8 cellular contexts compared by ENCODE assay signal in genomic region chr12:42325776-42326465, GRCh38. TPM values are rescaled to one million over a fixed set of nuclear protein-coding genes. Genes with fewer than 3 reads are reported as not detected.
DNase-seq lines count a peak whose midpoint lies in the region; ATAC-seq, FAIRE-seq and TF ChIP-seq lines count a peak whose summit lies in the region.

A gene with protein sequence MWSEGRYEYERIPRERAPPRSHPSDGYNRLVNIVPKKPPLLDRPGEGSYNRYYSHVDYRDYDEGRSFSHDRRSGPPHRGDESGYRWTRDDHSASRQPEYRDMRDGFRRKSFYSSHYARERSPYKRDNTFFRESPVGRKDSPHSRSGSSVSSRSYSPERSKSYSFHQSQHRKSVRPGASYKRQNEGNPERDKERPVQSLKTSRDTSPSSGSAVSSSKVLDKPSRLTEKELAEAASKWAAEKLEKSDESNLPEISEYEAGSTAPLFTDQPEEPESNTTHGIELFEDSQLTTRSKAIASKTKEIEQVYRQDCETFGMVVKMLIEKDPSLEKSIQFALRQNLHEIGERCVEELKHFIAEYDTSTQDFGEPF (plus strand): TSS chr12:42326167. CDS start chr12:42335903, 9,736 bp downstream.
Gene ZCRB1, minus strand, starts transcription at chr12:42326094. Its CDS starts 1,992 bp downstream, at chr12:42324102.

- H3K79me2 ChIP-seq in keratinocyte (ENCODE audit: control insufficient read depth, insufficient read depth, low read length), result peaks cover 57% of the 10 kb centered on the region

- H3K27me3 ChIP-seq in keratinocyte (ENCODE audit: control insufficient read depth, extremely low read depth, insufficient read depth, low read length), result no peaks in the 10 kb centered on the region

- FAIRE-seq in keratinocyte (lab: Jason Lieb, UNC), result no peak

- peak within 1 kb of the TSS; percentile 96 for H3K4me2 ChIP-seq in keratinocyte (ENCODE audit: control insufficient read depth, extremely low read depth, insufficient read depth, low read depth, low read length)

- H3K4me1 ChIP-seq in keratinocyte (ENCODE audit: control insufficient read depth, extremely low read depth, insufficient read depth, low read length), result peaks cover 27% of the 10 kb centered on the region

- dilution Hi-C loops in keratinocyte (cut with MboI; ENCODE audit: extremely low pct_ligation_motif_present, low sequenced_read_pairs), result no loop called here

- no peaks in the 10 kb centered on the region for H4K20me1 ChIP-seq in keratinocyte (ENCODE audit: control insufficient read depth, extremely low read depth, insufficient read depth, low read length)

- no peak for TF ChIP-seq CTCF in keratinocyte (optimal IDR thresholded peaks at IDR 0.05 in 1 of 3, IDR thresholded peaks at IDR 0.05 in 1 of 3, conservative IDR thresholded peaks at IDR 0.05 in 1 of 3; ENCODE audit: extremely low read depth in 1 of 3, insufficient read depth in 2 of 3, low read length in 3 of 3)

- H3K36me3 ChIP-seq in keratinocyte (ENCODE audit: control insufficient read depth in 2 of 2, extremely low read depth in 1 of 2, insufficient read depth in 2 of 2, low read length in 2 of 2), result peaks cover 0 to 5% of the 10 kb centered on the region in 2 experiments

- peak within 1 kb of the TSS; percentile 80 for H2AFZ ChIP-seq in keratinocyte (ENCODE audit: control insufficient read depth, low read length)

- DNase-seq in AG08395 (ENCODE audit: low spot score), result peak; percentile 85
- DNase-seq in NCI-H2227 (lab: John Stamatoyannopoulos, UW; ENCODE audit: unreplicated experiment), result peak; percentile 87
- peak; percentile 64 for DNase-seq in activated CD4-positive, CD25-positive, alpha-beta regulatory T cell treated with anti-CD3 and anti-CD28 coated beads, Interleukin-2, amount 50 U/mL, for 16 hours (ENCODE audit: low read depth, low spot score)
- peak; percentile 72 for DNase-seq in central memory CD4-positive, alpha-beta T cell
- DNase-seq in keratinocyte (ENCODE audit: low read depth, low spot score), result no peak
- peak; percentile 36 to 69 for DNase-seq in stimulated activated CD4-positive, alpha-beta T cell treated with anti-CD3 and anti-CD28 coated beads, Interleukin-15, amount 100 ng/mL, for 1 hour (ENCODE audit: low read depth in 1 of 2, low spot score in 1 of 2)

- H3K9ac ChIP-seq in keratinocyte (ENCODE audit: control insufficient read depth, extremely low read depth, insufficient read depth, low read length), result peak within 1 kb of the TSS; percentile 97

- H3K4me3 ChIP-seq in keratinocyte (ENCODE audit: control insufficient read depth in 2 of 3, extremely low read depth in 1 of 3, insufficient read depth in 2 of 3, low read depth in 1 of 3, low read length in 3 of 3), result peak within 1 kb of the TSS; percentile 82 to 99 (median 90)

- H3K9me3 ChIP-seq in keratinocyte (ENCODE audit: control insufficient read depth, low read depth, low read length), result no peaks in the 10 kb centered on the region

- H3K9me1 ChIP-seq in keratinocyte (ENCODE audit: control insufficient read depth, extremely low read depth, insufficient read depth, low read length), result peaks cover 3% of the 10 kb centered on the region

- ATAC-seq in GM18873 (IDR thresholded peaks at IDR 0.05; ENCODE audit: low FRiP score, unreplicated experiment), result peak; percentile 87
- ATAC-seq in HG03135 (IDR thresholded peaks at IDR 0.05; ENCODE audit: unreplicated experiment), result peak; percentile 93

- peak within 1 kb of the TSS; percentile 96 for H3K27ac ChIP-seq in keratinocyte (ENCODE audit: control insufficient read depth, insufficient read depth, low read length)

RNA-seq across cellular contexts. Expression of the first gene that starts in this region (rescaled TPM):
- polyA plus RNA-seq in keratinocyte, result 57.0 to 95.5 TPM (median 79.5 TPM) in 3 replicates
- polyA plus RNA-seq in keratinocyte (2011; ENCODE audit: low read depth), result 67.8 TPM
- polyA plus RNA-seq in keratinocyte (2011; cell fraction: cytosol; rRNA removed), result 43.8 and 72.2 TPM in 2 replicates
- 88.0 and 129 TPM in 2 replicates for polyA plus RNA-seq in keratinocyte (2011; cell fraction: nucleus; rRNA removed)
- 38.5 and 68.0 TPM in 2 replicates for polyA plus RNA-seq in keratinocyte (2012; ENCODE audit: low replicate concordance)
- 7.4 to 64.3 TPM (median 22.4 TPM) in 3 replicates for polyA minus RNA-seq in keratinocyte
- polyA minus RNA-seq in keratinocyte (2011; cell fraction: cytosol; rRNA and poly(A)+ RNA removed), result 32.4 TPM
- polyA minus RNA-seq in keratinocyte (2011; cell fraction: nucleus; rRNA and poly(A)+ RNA removed), result 38.4 and 75.8 TPM in 2 replicates

RNA-seq across cellular contexts. Expression of gene ZCRB1, which starts in this region (rescaled TPM):
- 29.9 to 41.6 TPM (median 39.1 TPM) in 3 replicates for polyA plus RNA-seq in keratinocyte
- polyA plus RNA-seq in keratinocyte (2011; ENCODE audit: low read depth), result 150 TPM
- polyA plus RNA-seq in keratinocyte (2011; cell fraction: cytosol; rRNA removed), result 28.9 and 41.3 TPM in 2 replicates
- polyA plus RNA-seq in keratinocyte (2011; cell fraction: nucleus; rRNA removed), result 4.4 and 9.0 TPM in 2 replicates
- 51.3 and 61.9 TPM in 2 replicates for polyA plus RNA-seq in keratinocyte (2012; ENCODE audit: low replicate concordance)
- 11.8 to 21.0 TPM (median 16.4 TPM) in 3 replicates for polyA minus RNA-seq in keratinocyte
- 17.6 TPM for polyA minus RNA-seq in keratinocyte (2011; cell fraction: cytosol; rRNA and poly(A)+ RNA removed)
- polyA minus RNA-seq in keratinocyte (2011; cell fraction: nucleus; rRNA and poly(A)+ RNA removed), result 6.0 and 7.4 TPM in 2 replicates
